In the genomic region with DNA sequence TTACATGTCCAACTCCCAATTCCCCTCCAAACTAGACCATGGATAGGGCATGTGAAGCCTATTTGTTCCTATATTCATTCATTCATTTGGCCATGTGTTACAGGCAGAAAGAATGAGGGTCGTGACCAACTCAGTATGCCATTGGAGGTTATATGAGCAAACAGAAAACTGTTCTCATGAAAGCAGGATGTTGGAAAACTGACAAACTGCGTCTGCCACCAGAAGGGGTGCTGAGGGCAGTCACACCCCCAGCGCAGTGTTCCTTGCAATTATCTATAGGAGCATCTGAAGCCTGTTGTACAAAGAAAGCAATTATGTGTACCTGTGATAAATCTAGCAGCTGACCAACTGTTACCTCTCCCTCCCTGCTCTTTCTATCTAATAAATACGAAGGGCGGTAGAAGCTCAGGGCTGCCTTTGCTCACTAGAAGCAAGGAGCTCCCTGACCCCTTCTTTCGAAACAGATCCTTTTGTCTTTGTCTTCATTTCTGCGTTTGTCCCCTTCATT, we compare ENCODE assay signal across 31 cellular contexts. TPM values are rescaled to one million over a fixed set of nuclear protein-coding genes. Genes with fewer than 3 reads are reported as not detected.
DNase-seq lines count a peak whose midpoint lies in the region; ATAC-seq, FAIRE-seq and TF ChIP-seq lines count a peak whose summit lies in the region.
"Had no signal": no experiment of that assay in that cellular context is flagged by ENCODE, and none has a peak within 500 bp of the region (broad histone marks: within the 10 kb centered on the region; RNA-seq: fewer than 3 reads in every experiment).

No MANE protein-coding gene starts in this region.

- CTCF ChIA-PET in A549 (lab: Yijun Ruan, JAX) = interaction anchor here (0.5 to 1.2 kb wide), 2 partner anchors 10 to 1103 kb away, joined by 3 read pairs; no protein-coding TSS in a partner anchor

- H3K27me3 Mint-ChIP-seq in nephron progenitor cell (ENCODE audit: low read depth, poor library complexity) = no peaks in the 10 kb centered on the region
- no peaks in the 10 kb centered on the region for H3K27me3 Mint-ChIP-seq in activated T-cell treated with anti-CD3 and anti-CD28 coated beads, Interleukin-2, amount 50 U/mL, for 72 hours (ENCODE audit: low read depth)
- H3K27me3 Mint-ChIP-seq: activated CD4-positive, alpha-beta memory T cell treated with anti-CD3 and anti-CD28 coated beads for 36 hours; CD8-positive, alpha-beta memory T cell had no signal

- H3K79me2 ChIP-seq in GM23248 (ENCODE audit: insufficient read depth) = no peaks in the 10 kb centered on the region
- H3K79me2 ChIP-seq: parathyroid adenoma had no signal

- 72% methylated on average over 7 of the region's 7 CpGs for WGBS in A549 (ENCODE audit: missing lambda C conversion rate)
- WGBS in GM23248 (ENCODE audit: low coverage in 1 of 2, low lambda C conversion rate in 2 of 2, missing lambda C conversion rate in 2 of 2), 2 experiments = 92 to 95% methylated on average over 7 of the region's 7 CpGs

- DNase-seq in A549 (ENCODE audit: low read depth in 1 of 2, low spot score in 1 of 2) (no peak), NCI-H146 treated with DMSO at 0.1 percent for 48 hours (lab: John Stamatoyannopoulos, UW; ENCODE audit: unreplicated experiment) (peak; percentile 36), left colon (peak; percentile 62 to 76), nephron progenitor cell (no peak), SHP77 treated with DMSO at 0.1 percent for 48 hours (lab: John Stamatoyannopoulos, UW) (no peak), GM23248 (no peak)
- DNase-seq in activated T-cell treated with anti-CD3 and anti-CD28 coated beads, Interleukin-2, amount 50 U/mL, for 72 hours = no peak
- DNase-seq: activated CD4-positive, alpha-beta memory T cell treated with anti-CD3 and anti-CD28 coated beads for 36 hours; activated CD8-positive, alpha-beta memory T cell treated with anti-CD3 and anti-CD28 coated beads, Interleukin-2, amount 50 U/mL, for 4 hours; activated naive CD4-positive, alpha-beta T cell treated with anti-CD3 and anti-CD28 coated beads, Interleukin-2, amount 50 U/mL, for 16 hours; brain microvascular endothelial cell; CD8-positive, alpha-beta memory T cell; dorsolateral prefrontal cortex; foreskin melanocyte; heart right ventricle; kidney glomerular epithelial cell; NCI-H1436 treated with DMSO at 0.1 percent for 48 hours; NK-92 treated with Interleukin-12 subunit alpha and Interleukin-12 subunit beta, amount 100 ng/mL, for 24 hours; right cardiac atrium; stimulated activated CD4-positive, alpha-beta T cell treated with anti-CD3 and anti-CD28 coated beads, Interleukin-12 subunit alpha, Interleukin-12 subunit beta, amount 100 ng/mL, for 4 hours; stimulated activated CD4-positive, alpha-beta T cell treated with anti-CD3 and anti-CD28 coated beads, Interleukin-4, amount 100 ng/mL, for 1 hour; T-helper 2 cell had no signal

- no peak overlapping the region for H3K9ac ChIP-seq in GM23248
- H3K9ac ChIP-seq: neural progenitor cell, parathyroid adenoma had no signal

- no peak for TF ChIP-seq EP300 in A549 (IDR thresholded peaks at IDR 0.05)

- H3K4me1 ChIP-seq in A549 = peaks cover 45% of the 10 kb centered on the region
- H3K4me1 ChIP-seq in GM23248 (ENCODE audit: insufficient read depth) = no peaks in the 10 kb centered on the region
- H3K4me1 ChIP-seq: heart right ventricle, neural progenitor cell, tibial nerve had no signal

- no peak overlapping the region for H2AFZ ChIP-seq in GM23248
- H2AFZ ChIP-seq: neural progenitor cell, parathyroid adenoma had no signal

- no peak for TF ChIP-seq RAD21 in A549 (conservative IDR thresholded peaks at IDR 0.05 in 1 of 2, IDR thresholded peaks at IDR 0.05 in 1 of 2)

- peaks cover 41% of the 10 kb centered on the region for H3K4me1 Mint-ChIP-seq in nephron progenitor cell
- H3K4me1 Mint-ChIP-seq in activated T-cell treated with anti-CD3 and anti-CD28 coated beads, Interleukin-2, amount 50 U/mL, for 72 hours (ENCODE audit: low read depth) = no peaks in the 10 kb centered on the region
- H3K4me1 Mint-ChIP-seq: neural progenitor cell had no signal

- H3K4me3 Mint-ChIP-seq in nephron progenitor cell = no peak overlapping the region
- no peak overlapping the region for H3K4me3 Mint-ChIP-seq in activated T-cell treated with anti-CD3 and anti-CD28 coated beads, Interleukin-2, amount 50 U/mL, for 72 hours
- H3K4me3 Mint-ChIP-seq: activated CD4-positive, alpha-beta memory T cell treated with anti-CD3 and anti-CD28 coated beads for 36 hours; CD8-positive, alpha-beta memory T cell; neural progenitor cell had no signal

- H3K36me3 Mint-ChIP-seq in nephron progenitor cell (ENCODE audit: low read depth) = peaks cover 21% of the 10 kb centered on the region
- no peaks in the 10 kb centered on the region for H3K36me3 Mint-ChIP-seq in activated T-cell treated with anti-CD3 and anti-CD28 coated beads, Interleukin-2, amount 50 U/mL, for 72 hours (ENCODE audit: insufficient read depth in 2 of 2)
- H3K36me3 Mint-ChIP-seq: neural progenitor cell had no signal

- no peak for TF ChIP-seq CTCF in A549 (IDR thresholded peaks at IDR 0.05)
- TF ChIP-seq CTCF in nephron progenitor cell (IDR thresholded peaks at IDR 0.05) = no peak

- in situ Hi-C loops in GM23248 (cut with MboI) = no loop called here

- H3K4me3 ChIP-seq in A549 (no peak overlapping the region), GM23248 (no peak overlapping the region)
- H3K4me3 ChIP-seq: dorsolateral prefrontal cortex, GM12878, heart right ventricle, neural progenitor cell, tibial nerve had no signal

- no peak for ATAC-seq in A549
- peak; percentile 47 for ATAC-seq in left colon
- no peak for ATAC-seq in activated T-cell treated with anti-CD3 and anti-CD28 coated beads, Interleukin-2, amount 50 U/mL, for 72 hours (replicated peaks in 1 of 2)
- ATAC-seq in HG02571 (IDR thresholded peaks at IDR 0.05; ENCODE audit: unreplicated experiment) = no peak
- ATAC-seq: activated CD4-positive, CD25-positive, alpha-beta regulatory T cell treated with anti-CD3 and anti-CD28 coated beads, Interleukin-2, amount 50 U/mL, for 24 hours; GM12878; heart right ventricle; right cardiac atrium; SK-N-SH treated with all-trans-retinoic acid at 6 μM for 48 hours had no signal

- no peaks in the 10 kb centered on the region for H3K9me2 ChIP-seq in GM23248 (ENCODE audit: insufficient read depth)

- no peaks in the 10 kb centered on the region for H3K9me3 ChIP-seq in A549
- no peaks in the 10 kb centered on the region for H3K9me3 ChIP-seq in GM23248 (ENCODE audit: low read depth)
- H3K9me3 ChIP-seq: heart right ventricle, tibial nerve had no signal

- H3K27ac Mint-ChIP-seq in nephron progenitor cell = peak overlapping the region; percentile 77
- H3K27ac Mint-ChIP-seq in activated T-cell treated with anti-CD3 and anti-CD28 coated beads, Interleukin-2, amount 50 U/mL, for 72 hours = no peak overlapping the region
- H3K27ac Mint-ChIP-seq: activated CD4-positive, alpha-beta memory T cell treated with anti-CD3 and anti-CD28 coated beads for 36 hours; CD8-positive, alpha-beta memory T cell; neural progenitor cell had no signal

- H3K9me3 Mint-ChIP-seq in nephron progenitor cell = no peaks in the 10 kb centered on the region
- H3K9me3 Mint-ChIP-seq in activated T-cell treated with anti-CD3 and anti-CD28 coated beads, Interleukin-2, amount 50 U/mL, for 72 hours = no peaks in the 10 kb centered on the region
- H3K9me3 Mint-ChIP-seq: activated CD4-positive, alpha-beta memory T cell treated with anti-CD3 and anti-CD28 coated beads for 36 hours; CD8-positive, alpha-beta memory T cell; neural progenitor cell had no signal

- H3K27ac ChIP-seq in A549 = peak overlapping the region; percentile 20 to 27; a peak in 4 of 6 replicates
- H3K27ac ChIP-seq in GM23248 = no peak overlapping the region
- H3K27ac ChIP-seq: brain microvascular endothelial cell, dorsolateral prefrontal cortex, heart right ventricle, HL-60, neural progenitor cell, parathyroid adenoma had no signal

- FAIRE-seq in A549 (lab: Jason Lieb, UNC) = no peak
- FAIRE-seq: GM12878, H54 had no signal

- no peak for TF ChIP-seq POLR2A in A549 (IDR thresholded peaks at IDR 0.05; ENCODE audit: low read length)

- no peaks in the 10 kb centered on the region for H3F3A ChIP-seq in GM23248 (ENCODE audit: insufficient read depth)

- H3K36me3 ChIP-seq in GM23248 (ENCODE audit: low read depth) = peaks cover 5% of the 10 kb centered on the region; the same call in 1 of the 2 replicates
- H3K36me3 ChIP-seq: neural progenitor cell had no signal

- intact Hi-C loops in left colon (cut with DNase I, micrococcal nuclease) = no loop called here

- no peaks in the 10 kb centered on the region for H4K20me1 ChIP-seq in GM23248 (ENCODE audit: insufficient read depth)

- H3K4me2 ChIP-seq in A549 (peak overlapping the region; percentile 62), GM23248 (ENCODE audit: unreplicated experiment) (no peak overlapping the region)
- H3K4me2 ChIP-seq: neural progenitor cell had no signal

- POLR2A ChIA-PET in A549 (lab: Yijun Ruan, JAX) = no interaction called here

- H3K27me3 ChIP-seq in GM23248 (replicated peaks; ENCODE audit: insufficient read depth) = no peaks in the 10 kb centered on the region
- H3K27me3 ChIP-seq: brain microvascular endothelial cell, dorsolateral prefrontal cortex, heart right ventricle, neural progenitor cell, tibial nerve had no signal

RNA-seq across cellular contexts. Expression of gene ENTPD5, which starts 21.1 kb away (rescaled TPM):
- 17.4 and 19.3 TPM in 2 replicates for polyA plus RNA-seq in A549 (2011; rRNA removed)
- polyA plus RNA-seq in A549 (2012; cell fraction: cytosol; rRNA removed) = 3.5 and 4.4 TPM in 2 replicates
- polyA plus RNA-seq in A549 (2012; cell fraction: nucleus; rRNA removed) = 5.3 and 6.9 TPM in 2 replicates
- polyA plus RNA-seq in A549 (2017; fragmentation: RNase III; extraction: RNeasy Plus Mini Kit Qiagen cat#74134 plus additional on column Dnase treatment) = 5.7 to 6.6 TPM (median 6.0 TPM) in 3 replicates
- polyA minus RNA-seq in A549 (2011; rRNA and poly(A)+ RNA removed) = 14.2 and 17.3 TPM in 2 replicates
- total RNA-seq in left colon = 100 to 1,000 TPM; 201 to 203 TPM
- total RNA-seq in activated T-cell treated with anti-CD3 and anti-CD28 coated beads, Interleukin-2, amount 50 U/mL, for 72 hours = 10 to 100 TPM; 10.9 to 11.7 TPM
- total RNA-seq in GM23248 (2014; rRNA removed; shearing (Covaris generic)) = 6.6 and 11.5 TPM in 2 replicates
- polyA plus RNA-seq in GM23248 (2016; fragmentation: Nextera tagmentation; extraction: Ambion mirVana) = 10.4 and 12.5 TPM in 2 replicates

RNA-seq across cellular contexts. Expression of gene BBOF1, which starts 21.2 kb away (rescaled TPM):
- polyA plus RNA-seq in A549 (2011; rRNA removed) = 3.4 and 4.9 TPM in 2 replicates
- polyA plus RNA-seq in A549 (2012; cell fraction: cytosol; rRNA removed) = 0.67 and 0.77 TPM in 2 replicates
- 0.29 and 0.78 TPM in 2 replicates for polyA plus RNA-seq in A549 (2012; cell fraction: nucleus; rRNA removed)
- 5.8 to 6.1 TPM (median 5.9 TPM) in 3 replicates for polyA plus RNA-seq in A549 (2017; fragmentation: RNase III; extraction: RNeasy Plus Mini Kit Qiagen cat#74134 plus additional on column Dnase treatment)
- polyA minus RNA-seq in A549 (2011; rRNA and poly(A)+ RNA removed) = 0.78 and 1.3 TPM in 2 replicates
- 1 to 10 TPM; 3.1 to 4.5 TPM for total RNA-seq in left colon
- 1 to 10 TPM; 1.4 to 2.1 TPM for total RNA-seq in activated T-cell treated with anti-CD3 and anti-CD28 coated beads, Interleukin-2, amount 50 U/mL, for 72 hours
- 3.5 and 18.2 TPM in 2 replicates for total RNA-seq in GM23248 (2014; rRNA removed; shearing (Covaris generic))
- polyA plus RNA-seq in GM23248 (2016; fragmentation: Nextera tagmentation; extraction: Ambion mirVana) = 5.4 and 6.4 TPM in 2 replicates

RNA-seq across cellular contexts. Expression of gene COQ6, which starts 47.9 kb away (rescaled TPM):
- polyA plus RNA-seq in A549 (2011; rRNA removed) = 41.9 and 46.4 TPM in 2 replicates
- polyA plus RNA-seq in A549 (2012; cell fraction: cytosol; rRNA removed) = 34.4 and 37.7 TPM in 2 replicates
- 54.8 and 61.1 TPM in 2 replicates for polyA plus RNA-seq in A549 (2012; cell fraction: nucleus; rRNA removed)
- polyA plus RNA-seq in A549 (2017; fragmentation: RNase III; extraction: RNeasy Plus Mini Kit Qiagen cat#74134 plus additional on column Dnase treatment) = 24.8 to 28.8 TPM (median 26.1 TPM) in 3 replicates
- 22.1 and 27.1 TPM in 2 replicates for polyA minus RNA-seq in A549 (2011; rRNA and poly(A)+ RNA removed)
- total RNA-seq in left colon = 10 to 100 TPM; 18.5 to 21.5 TPM
- 10 to 100 TPM; 20.4 to 21.9 TPM for total RNA-seq in activated T-cell treated with anti-CD3 and anti-CD28 coated beads, Interleukin-2, amount 50 U/mL, for 72 hours
- total RNA-seq in GM23248 (2014; rRNA removed; shearing (Covaris generic)) = 21.4 and 48.0 TPM in 2 replicates
- 29.4 and 40.2 TPM in 2 replicates for polyA plus RNA-seq in GM23248 (2016; fragmentation: Nextera tagmentation; extraction: Ambion mirVana)

RNA-seq across cellular contexts. Expression of gene FAM161B, which starts 48.1 kb away (rescaled TPM):
- polyA plus RNA-seq in A549 (2011; rRNA removed) = 1.6 TPM in 2 replicates
- polyA plus RNA-seq in A549 (2012; cell fraction: cytosol; rRNA removed) = 0.44 and 0.61 TPM in 2 replicates
- polyA plus RNA-seq in A549 (2012; cell fraction: nucleus; rRNA removed) = 0.47 and 0.59 TPM in 2 replicates
- 1.5 to 1.9 TPM (median 1.6 TPM) in 3 replicates for polyA plus RNA-seq in A549 (2017; fragmentation: RNase III; extraction: RNeasy Plus Mini Kit Qiagen cat#74134 plus additional on column Dnase treatment)
- polyA minus RNA-seq in A549 (2011; rRNA and poly(A)+ RNA removed) = 1.1 and 1.2 TPM in 2 replicates
- total RNA-seq in left colon = 1 to 10 TPM; 4.6 to 5.9 TPM
- total RNA-seq in activated T-cell treated with anti-CD3 and anti-CD28 coated beads, Interleukin-2, amount 50 U/mL, for 72 hours = 1 to 10 TPM; 2.7 to 3.1 TPM
- 5.3 and 6.5 TPM in 2 replicates for total RNA-seq in GM23248 (2014; rRNA removed; shearing (Covaris generic))
- 4.1 and 4.5 TPM in 2 replicates for polyA plus RNA-seq in GM23248 (2016; fragmentation: Nextera tagmentation; extraction: Ambion mirVana)

Comparison
In these comparisons a context has a peak if more than half of its experiments do, and no peak if none do; other contexts are left out.
1. DNase-seq: peak in NCI-H146 treated with DMSO at 0.1 percent for 48 hours (single experiment) and left colon (2 of 2); none in A549 (0 of 2), nephron progenitor cell (single experiment), SHP77 treated with DMSO at 0.1 percent for 48 hours (single experiment), activated T-cell treated with anti-CD3 and anti-CD28 coated beads, Interleukin-2, amount 50 U/mL, for 72 hours (0 of 2) and GM23248 (single experiment).
2. RNA of gene ENTPD5, which starts 21.1 kb away (total RNA-seq): 201 to 203 TPM in left colon; 10.9 to 11.7 TPM in activated T-cell treated with anti-CD3 and anti-CD28 coated beads, Interleukin-2, amount 50 U/mL, for 72 hours and 6.6 to 11.5 TPM in GM23248; every median in the first group is over 10 times any median in the second.